Comparison of ENCODE assay signal across 29 cellular contexts in the genomic region with DNA sequence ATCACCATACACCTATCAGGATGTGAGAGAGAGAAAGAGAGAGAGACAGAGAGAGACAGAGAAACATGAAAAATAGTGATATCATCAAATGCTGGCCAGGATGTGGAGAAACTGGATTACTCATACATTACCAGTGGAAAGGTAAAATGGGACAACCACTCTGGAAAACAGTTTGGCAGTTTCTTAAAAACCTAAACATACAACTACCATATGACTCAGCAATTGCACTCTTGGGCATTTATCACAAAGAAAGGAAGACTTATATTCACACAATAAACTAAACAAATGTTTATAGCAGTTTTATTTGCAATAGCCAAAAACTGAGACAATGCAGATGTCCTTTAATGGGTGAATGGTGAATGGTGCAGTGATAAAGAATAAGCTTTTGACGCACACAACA. TPM values are rescaled to one million over a fixed set of nuclear protein-coding genes. Genes with fewer than 3 reads are reported as not detected.
DNase-seq lines count a peak whose midpoint lies in the region; ATAC-seq and TF ChIP-seq lines count a peak whose summit lies in the region.
"Had no signal": no experiment of that assay in that cellular context is flagged by ENCODE, and none has a peak within 500 bp of the region (broad histone marks: within the 10 kb centered on the region; RNA-seq: fewer than 3 reads in every experiment).

No MANE protein-coding gene starts in this region.

- POLR2A ChIA-PET in MCF 10A (lab: Yijun Ruan, JAX): interaction anchor here (0.9 to 1.4 kb wide), 3 partner anchors 10 to 29 kb away, joined by 3 to 8 read pairs (median 8); no protein-coding TSS in a partner anchor

- no peak overlapping the region for H3K4me2 ChIP-seq in fibroblast of lung (ENCODE audit: extremely low read depth, insufficient read depth, low read length)

- intact Hi-C loops in MCF 10A (cut with micrococcal nuclease) (no loop called here), breast epithelium (cut with DNase I; ENCODE audit: low total_unique reads) (no loop called here)

- no peak for ATAC-seq in GM19467 (IDR thresholded peaks at IDR 0.05; ENCODE audit: unreplicated experiment)
- ATAC-seq: GM12878; stimulated activated naive CD8-positive, alpha-beta T cell treated with anti-CD3 and anti-CD28 coated beads, Interleukin-15, Interleukin-2, amounts not matched to agents 100 U/mL and 50 U/mL, for 24 hours had no signal

- H3K9me3 Mint-ChIP-seq in MCF 10A (ENCODE audit: unreplicated experiment): peaks cover 23% of the 10 kb centered on the region
- peaks cover 3% of the 10 kb centered on the region for H3K9me3 Mint-ChIP-seq in activated T-cell treated with anti-CD3 and anti-CD28 coated beads, Interleukin-2, amount 50 U/mL, for 24 hours

- BruUV-seq in MCF 10A (replicated peaks; lab: Mats Ljungman, UMichigan): no TSS peak

- H2AFZ ChIP-seq in fibroblast of lung (ENCODE audit: low read length): no peak overlapping the region

- H3K9me3 ChIP-seq in breast epithelium (peaks cover 0 to 3% of the 10 kb centered on the region in 2 donors), SJSA1 (replicated peaks) (peaks cover 3% of the 10 kb centered on the region; the same call in 1 of the 2 replicates), fibroblast of lung (ENCODE audit: control insufficient read depth, insufficient read depth, low read depth, low read length) (no peaks in the 10 kb centered on the region)

- H3K4me1 Mint-ChIP-seq in MCF 10A (ENCODE audit: insufficient read depth, unreplicated experiment): peaks cover 8% of the 10 kb centered on the region
- no peaks in the 10 kb centered on the region for H3K4me1 Mint-ChIP-seq in activated T-cell treated with anti-CD3 and anti-CD28 coated beads, Interleukin-2, amount 50 U/mL, for 24 hours (ENCODE audit: low read depth)
- H3K4me1 Mint-ChIP-seq: IgD-negative memory B cell had no signal

- no peak overlapping the region for H3K9ac ChIP-seq in fibroblast of lung (ENCODE audit: insufficient read depth, low read length)

- CTCF ChIA-PET in MCF 10A (lab: Yijun Ruan, JAX): interaction anchor here (0.6 to 2.1 kb wide), 3 partner anchors 11 to 33 kb away, joined by 3 to 5 read pairs (median 3); no protein-coding TSS in a partner anchor

- H3K27me3 ChIP-seq in breast epithelium: no peaks in the 10 kb centered on the region
- H3K27me3 ChIP-seq in SJSA1 (replicated peaks): no peaks in the 10 kb centered on the region
- H3K27me3 ChIP-seq in fibroblast of lung (ENCODE audit: control insufficient read depth, insufficient read depth, low read length): peaks cover 2% of the 10 kb centered on the region
- H3K27me3 ChIP-seq: right atrium auricular region had no signal

- H4K20me1 ChIP-seq in fibroblast of lung (ENCODE audit: control insufficient read depth, extremely low read depth, insufficient read depth, low read length): no peaks in the 10 kb centered on the region

- H3K27ac Mint-ChIP-seq in MCF 10A (ENCODE audit: low read depth, unreplicated experiment): no peak overlapping the region
- no peak overlapping the region for H3K27ac Mint-ChIP-seq in activated T-cell treated with anti-CD3 and anti-CD28 coated beads, Interleukin-2, amount 50 U/mL, for 24 hours
- H3K27ac Mint-ChIP-seq: activated naive CD4-positive, alpha-beta T cell treated with anti-CD3 and anti-CD28 coated beads for 36 hours; IgD-negative memory B cell had no signal

- H3K27ac ChIP-seq in breast epithelium: no peak overlapping the region
- H3K27ac ChIP-seq in SJSA1: peak overlapping the region; percentile 31; the same call in 1 of the 2 replicates
- H3K27ac ChIP-seq in fibroblast of lung (ENCODE audit: insufficient read depth, low read length): no peak overlapping the region
- H3K27ac ChIP-seq: 22Rv1, HL-60, right atrium auricular region had no signal

- H3K4me3 ChIP-seq in breast epithelium (no peak overlapping the region), SJSA1 (no peak overlapping the region), fibroblast of lung (replicated peaks in 1 of 4; ENCODE audit: control extremely low read depth in 1 of 4, insufficient read depth in 1 of 4, low read depth in 3 of 4, low read length in 4 of 4) (no peak overlapping the region)
- H3K4me3 ChIP-seq: GM12878, right atrium auricular region had no signal

- H3K36me3 ChIP-seq in breast epithelium: no peaks in the 10 kb centered on the region
- no peaks in the 10 kb centered on the region for H3K36me3 ChIP-seq in SJSA1
- H3K36me3 ChIP-seq in fibroblast of lung (ENCODE audit: control insufficient read depth, insufficient read depth, low read length): no peaks in the 10 kb centered on the region
- H3K36me3 ChIP-seq: right atrium auricular region had no signal

- H3K4me3 Mint-ChIP-seq in MCF 10A (ENCODE audit: unreplicated experiment): no peak overlapping the region
- H3K4me3 Mint-ChIP-seq in activated T-cell treated with anti-CD3 and anti-CD28 coated beads, Interleukin-2, amount 50 U/mL, for 24 hours: no peak overlapping the region
- H3K4me3 Mint-ChIP-seq: activated naive CD4-positive, alpha-beta T cell treated with anti-CD3 and anti-CD28 coated beads for 36 hours; IgD-negative memory B cell had no signal

- H3K27me3 Mint-ChIP-seq in MCF 10A (ENCODE audit: insufficient read depth, unreplicated experiment): no peaks in the 10 kb centered on the region
- H3K27me3 Mint-ChIP-seq in activated T-cell treated with anti-CD3 and anti-CD28 coated beads, Interleukin-2, amount 50 U/mL, for 24 hours: peaks cover 48% of the 10 kb centered on the region

- peak; percentile 55 for DNase-seq in MCF 10A (ENCODE audit: unreplicated experiment)
- DNase-seq in breast epithelium (ENCODE audit: low spot score in 2 of 2): no peak
- DNase-seq in SJSA1 (ENCODE audit: low read depth in 1 of 2, low spot score in 2 of 2): peak in 1 of 2 experiments; percentile 74
- DNase-seq in fibroblast of lung (ENCODE audit: low read depth in 2 of 2): peak; percentile 37 to 77
- DNase-seq in effector CD4-positive, alpha-beta T cell: no peak
- DNase-seq in activated T-cell treated with anti-CD3 and anti-CD28 coated beads, Interleukin-2, amount 50 U/mL, for 24 hours: no peak
- DNase-seq in NCI-H524 treated with DMSO at 0.1 percent for 48 hours (lab: John Stamatoyannopoulos, UW): no peak
- DNase-seq: activated CD4-positive, alpha-beta T cell treated with anti-CD3 and anti-CD28 coated beads for 1 hour; activated CD8-positive, alpha-beta memory T cell treated with anti-CD3 and anti-CD28 coated beads for 24 hours; activated naive CD4-positive, alpha-beta T cell treated with anti-CD3 and anti-CD28 coated beads for 36 hours; activated T-cell treated with anti-CD3 and anti-CD28 coated beads, Interleukin-2, amount 50 U/mL, for 48 hours; amygdala; central memory CD4-positive, alpha-beta T cell; dermis blood vessel endothelial cell; DMS53; kidney glomerular epithelial cell; NCI-H146; NCI-H2171; occipital lobe; SHP77; stimulated activated CD4-positive, alpha-beta T cell treated with anti-CD3 and anti-CD28 coated beads, Interleukin-12 subunit alpha, Interleukin-12 subunit beta, amount 100 ng/mL, for 4 hours; stimulated activated CD4-positive, alpha-beta T cell treated with anti-CD3 and anti-CD28 coated beads, Interleukin-4, amount 100 ng/mL, for 4 hours; stimulated activated naive CD8-positive, alpha-beta T cell treated with anti-CD3 and anti-CD28 coated beads, Interleukin-15, Interleukin-2, amounts not matched to agents 100 U/mL and 50 U/mL, for 24 hours had no signal

- TF ChIP-seq POLR2A in breast epithelium (IDR thresholded peaks at IDR 0.05): no peak

- no peak for TF ChIP-seq CTCF in MCF 10A (IDR thresholded peaks at IDR 0.05; ENCODE audit: unreplicated experiment)
- TF ChIP-seq CTCF in breast epithelium (IDR thresholded peaks at IDR 0.05): no peak
- no peak for TF ChIP-seq CTCF in fibroblast of lung (conservative IDR thresholded peaks at IDR 0.05 in 1 of 2, IDR thresholded peaks at IDR 0.05 in 1 of 2; ENCODE audit: low read depth in 1 of 2, low read length in 2 of 2)

- H3K79me2 ChIP-seq in fibroblast of lung (ENCODE audit: control insufficient read depth, insufficient read depth, low read length): no peaks in the 10 kb centered on the region

- no peaks in the 10 kb centered on the region for H3K4me1 ChIP-seq in breast epithelium
- H3K4me1 ChIP-seq in SJSA1 (replicated peaks): peaks cover 7% of the 10 kb centered on the region; the same call in 1 of the 2 replicates
- H3K4me1 ChIP-seq in fibroblast of lung (ENCODE audit: control insufficient read depth, extremely low read depth, insufficient read depth, low read length): no peaks in the 10 kb centered on the region
- H3K4me1 ChIP-seq: right atrium auricular region had no signal

- H3K36me3 Mint-ChIP-seq in MCF 10A (ENCODE audit: insufficient read depth, unreplicated experiment): peaks cover 6% of the 10 kb centered on the region
- H3K36me3 Mint-ChIP-seq in activated T-cell treated with anti-CD3 and anti-CD28 coated beads, Interleukin-2, amount 50 U/mL, for 24 hours (ENCODE audit: low read depth): no peaks in the 10 kb centered on the region

RNA-seq across cellular contexts. Expression of a gene that starts 29.1 kb away (rescaled TPM):
- 4.2 and 4.7 TPM in 2 replicates for total RNA-seq in MCF 10A (2022)
- total RNA-seq in breast epithelium: 1 to 10 TPM; 2.1 to 4.7 (median 4.6) TPM
- total RNA-seq in SJSA1 (2014; rRNA removed; shearing (Covaris generic)): 4.0 and 4.1 TPM in 2 replicates
- total RNA-seq in fibroblast of lung: 1.3 and 1.5 TPM in 2 replicates
- polyA plus RNA-seq in fibroblast of lung: 0.93 and 1.4 TPM in 2 replicates
- polyA plus RNA-seq in fibroblast of lung (2012): 1.5 and 2.5 TPM in 2 replicates
- polyA minus RNA-seq in fibroblast of lung (ENCODE audit: low replicate concordance): 2.5 and 2.8 TPM in 2 replicates
- total RNA-seq: activated naive CD4-positive, alpha-beta T cell treated with anti-CD3 and anti-CD28 coated beads for 36 hours; GM12878 had no signal
- polyA plus RNA-seq: IgD-negative memory B cell had no signal

RNA-seq across cellular contexts. Expression of a gene that starts 58.9 kb away (rescaled TPM):
- total RNA-seq in MCF 10A (2022): 24.2 and 26.5 TPM in 2 replicates
- total RNA-seq in breast epithelium: 10 to 100 TPM; 11.2 to 16.7 (median 15.7) TPM
- total RNA-seq in SJSA1 (2014; rRNA removed; shearing (Covaris generic)): 11.7 and 29.2 TPM in 2 replicates
- total RNA-seq in fibroblast of lung: 12.8 and 16.8 TPM in 2 replicates
- 5.6 and 6.7 TPM in 2 replicates for polyA plus RNA-seq in fibroblast of lung
- 9.2 and 11.5 TPM in 2 replicates for polyA plus RNA-seq in fibroblast of lung (2012)
- 35.3 and 36.3 TPM in 2 replicates for polyA minus RNA-seq in fibroblast of lung (ENCODE audit: low replicate concordance)

Comparison
In these comparisons a context has a peak if more than half of its experiments do, and no peak if none do; other contexts are left out.
1. DNase-seq: peak in MCF 10A (single experiment) and fibroblast of lung (2 of 2); none in breast epithelium (0 of 2), effector CD4-positive, alpha-beta T cell (single experiment), activated T-cell treated with anti-CD3 and anti-CD28 coated beads, Interleukin-2, amount 50 U/mL, for 24 hours (single experiment) and NCI-H524 treated with DMSO at 0.1 percent for 48 hours (single experiment).